Comparison of ENCODE assay signal across 17 cellular contexts in the genomic region with DNA sequence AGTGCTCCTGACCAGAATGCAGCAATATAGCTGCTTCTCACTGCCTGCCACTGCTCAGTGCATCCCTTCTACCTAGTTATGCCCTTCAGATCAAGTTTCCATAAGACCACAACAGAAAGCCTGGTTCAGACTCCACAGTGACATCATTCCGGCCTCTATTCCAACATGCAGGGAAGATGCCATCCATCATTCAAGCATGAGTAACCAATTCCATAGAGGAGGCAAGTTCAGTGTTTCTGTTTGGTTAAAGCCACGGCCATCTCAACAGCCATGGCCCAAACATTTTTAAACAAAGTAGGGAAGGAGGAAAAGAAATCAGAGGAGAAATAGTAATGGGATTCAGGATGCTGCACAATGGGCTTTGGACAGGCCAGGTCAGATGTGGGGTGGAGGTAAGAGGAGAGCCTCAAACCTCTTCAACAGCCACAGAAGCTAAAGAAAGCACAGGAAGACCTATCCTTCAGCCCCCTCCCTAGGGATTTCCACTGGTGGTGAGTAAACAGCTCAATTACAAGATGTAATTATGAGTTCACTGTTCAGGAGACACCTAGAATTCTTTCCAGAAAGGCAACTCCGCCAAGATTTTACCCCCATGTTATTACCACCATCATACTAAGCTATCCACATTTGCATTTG.
DNase-seq lines count a peak whose midpoint lies in the region; ATAC-seq, FAIRE-seq and TF ChIP-seq lines count a peak whose summit lies in the region.
"Had no signal": no experiment of that assay in that cellular context is flagged by ENCODE, and none has a peak within 500 bp of the region (broad histone marks: within the 10 kb centered on the region; RNA-seq: fewer than 3 reads in every experiment).

No MANE protein-coding gene starts in this region.

- H3K27ac ChIP-seq in SK-N-SH (ENCODE audit: low read depth in 2 of 2, low read length in 1 of 2): peak overlapping the region in 1 of 2 experiments; percentile 63; a peak in 2 of 4 replicates
- H3K27ac ChIP-seq: foreskin keratinocyte, PC-9 had no signal

- peaks cover 0 to 9% of the 10 kb centered on the region in 2 experiments; a peak in 1 of 4 replicates for H3K4me1 ChIP-seq in SK-N-SH (ENCODE audit: control insufficient read depth in 1 of 2, insufficient read depth in 2 of 2, low read depth in 1 of 2, low read length in 1 of 2)
- H3K4me1 ChIP-seq: foreskin keratinocyte had no signal

- FAIRE-seq in urothelium cell line (lab: Jason Lieb, UNC): no peak
- FAIRE-seq: A204.1 had no signal

- no peaks in the 10 kb centered on the region for H3K79me2 ChIP-seq in SK-N-SH (ENCODE audit: insufficient read depth)

- TF ChIP-seq EP300 in SK-N-SH (IDR thresholded peaks at IDR 0.05; ENCODE audit: borderline replicate concordance in 1 of 2, low read depth in 1 of 2, low read length in 1 of 2): peak in 1 of 2 experiments; percentile 40; a peak in 1 of 4 replicates

- H2AFZ ChIP-seq in SK-N-SH (ENCODE audit: low read depth): peak overlapping the region; percentile 57; the same call in 1 of the 2 replicates
- H2AFZ ChIP-seq: PC-9 had no signal

- TF ChIP-seq RAD21 in SK-N-SH (IDR thresholded peaks at IDR 0.05; ENCODE audit: low read length): no peak

- H3K27me3 Mint-ChIP-seq in activated naive CD8-positive, alpha-beta T cell treated with anti-CD3 and anti-CD28 coated beads, Interleukin-2, amount 10 ng/mL, durations not matched to agents 7 days and 5 days: peaks cover 4% of the 10 kb centered on the region
- H3K27me3 Mint-ChIP-seq in activated naive CD8-positive, alpha-beta T cell treated with anti-CD3 and anti-CD28 coated beads for 36 hours: no peaks in the 10 kb centered on the region
- H3K27me3 Mint-ChIP-seq: dendritic cell treated with granulocyte-macrophage colony-stimulating factor and Interleukin-4, amounts not matched to agents 40 ng/mL and 50 ng/mL, for 4 days had no signal

- no peak overlapping the region for H3K9ac ChIP-seq in SK-N-SH

- 17% methylated on average over 3 of the region's 3 CpGs for WGBS in SK-N-SH (ENCODE audit: low lambda C conversion rate)

- POLR2A ChIA-PET in activated naive CD8-positive, alpha-beta T cell treated with anti-CD3 and anti-CD28 coated beads, Interleukin-2, amount 10 ng/mL, durations not matched to agents 7 days and 5 days (lab: Charles Lee): no interaction called here
- POLR2A ChIA-PET in SK-N-SH (lab: Yijun Ruan, JAX): no interaction called here

- no peak for ATAC-seq in activated naive CD8-positive, alpha-beta T cell treated with anti-CD3 and anti-CD28 coated beads, Interleukin-2, amount 10 ng/mL, durations not matched to agents 7 days and 5 days (ENCODE audit: low read depth)
- no peak for ATAC-seq in GM19463 (IDR thresholded peaks at IDR 0.05; ENCODE audit: unreplicated experiment)
- ATAC-seq: foreskin keratinocyte; stimulated activated naive CD8-positive, alpha-beta T cell treated with anti-CD3 and anti-CD28 coated beads, Interleukin-15, amount 100 ng/mL, for 72 hours had no signal

- peaks cover 12% of the 10 kb centered on the region for H3F3A ChIP-seq in SK-N-SH (replicated peaks; ENCODE audit: insufficient read depth)

- H3K27ac Mint-ChIP-seq in activated naive CD8-positive, alpha-beta T cell treated with anti-CD3 and anti-CD28 coated beads, Interleukin-2, amount 10 ng/mL, durations not matched to agents 7 days and 5 days: peak overlapping the region; percentile 54
- H3K27ac Mint-ChIP-seq in activated naive CD8-positive, alpha-beta T cell treated with anti-CD3 and anti-CD28 coated beads for 36 hours: no peak overlapping the region
- H3K27ac Mint-ChIP-seq: dendritic cell treated with granulocyte-macrophage colony-stimulating factor and Interleukin-4, amounts not matched to agents 40 ng/mL and 50 ng/mL, for 4 days; stimulated activated naive CD8-positive, alpha-beta T cell treated with anti-CD3 and anti-CD28 coated beads, Interleukin-15, amount 100 ng/mL, for 72 hours had no signal

- no peaks in the 10 kb centered on the region for H3K27me3 ChIP-seq in SK-N-SH (ENCODE audit: insufficient read depth)
- H3K27me3 ChIP-seq: foreskin keratinocyte had no signal

- H3K9me3 Mint-ChIP-seq in activated naive CD8-positive, alpha-beta T cell treated with anti-CD3 and anti-CD28 coated beads, Interleukin-2, amount 10 ng/mL, durations not matched to agents 7 days and 5 days: no peaks in the 10 kb centered on the region
- H3K9me3 Mint-ChIP-seq in activated naive CD8-positive, alpha-beta T cell treated with anti-CD3 and anti-CD28 coated beads for 36 hours: peaks cover 3% of the 10 kb centered on the region
- H3K9me3 Mint-ChIP-seq: dendritic cell treated with granulocyte-macrophage colony-stimulating factor and Interleukin-4, amounts not matched to agents 40 ng/mL and 50 ng/mL, for 4 days had no signal

- no peaks in the 10 kb centered on the region for H3K36me3 Mint-ChIP-seq in activated naive CD8-positive, alpha-beta T cell treated with anti-CD3 and anti-CD28 coated beads, Interleukin-2, amount 10 ng/mL, durations not matched to agents 7 days and 5 days
- no peaks in the 10 kb centered on the region for H3K36me3 Mint-ChIP-seq in activated naive CD8-positive, alpha-beta T cell treated with anti-CD3 and anti-CD28 coated beads for 36 hours

- H3K9me2 ChIP-seq in SK-N-SH: no peaks in the 10 kb centered on the region

- no peak for DNase-seq in activated naive CD8-positive, alpha-beta T cell treated with anti-CD3 and anti-CD28 coated beads, Interleukin-2, amount 10 ng/mL, durations not matched to agents 7 days and 5 days
- DNase-seq in activated naive CD8-positive, alpha-beta T cell treated with anti-CD3 and anti-CD28 coated beads for 36 hours: no peak
- DNase-seq in SK-N-SH: no peak
- DNase-seq in fibroblast of peridontal ligament (ENCODE audit: extremely low read depth): peak; percentile 91
- no peak for DNase-seq in urothelium cell line (ENCODE audit: low spot score)
- no peak for DNase-seq in SIG-M5 treated with dmso at 0.1 percent for 504 hours (lab: John Stamatoyannopoulos, UW; ENCODE audit: unreplicated experiment)
- DNase-seq in germinal center (ENCODE audit: low spot score): no peak
- DNase-seq: activated CD4-positive, CD25-positive, alpha-beta regulatory T cell treated with anti-CD3 and anti-CD28 coated beads, Interleukin-2, amount 50 U/mL, for 72 hours; DMS153; mesendoderm; PC-9; stimulated activated naive CD8-positive, alpha-beta T cell treated with anti-CD3 and anti-CD28 coated beads, Interleukin-15, amount 100 ng/mL, for 72 hours; T-helper 1 cell had no signal

- H3K36me3 ChIP-seq in SK-N-SH (replicated peaks in 1 of 2; ENCODE audit: control insufficient read depth in 1 of 2, insufficient read depth in 2 of 2, low read length in 1 of 2): no peaks in the 10 kb centered on the region

- no peaks in the 10 kb centered on the region for H4K20me1 ChIP-seq in SK-N-SH (ENCODE audit: insufficient read depth)

- H3K4me1 Mint-ChIP-seq in activated naive CD8-positive, alpha-beta T cell treated with anti-CD3 and anti-CD28 coated beads, Interleukin-2, amount 10 ng/mL, durations not matched to agents 7 days and 5 days: peaks cover 1% of the 10 kb centered on the region
- H3K4me1 Mint-ChIP-seq in activated naive CD8-positive, alpha-beta T cell treated with anti-CD3 and anti-CD28 coated beads for 36 hours: peaks cover 14% of the 10 kb centered on the region

- no peak overlapping the region for H3K4me3 ChIP-seq in SK-N-SH (ENCODE audit: low read depth in 2 of 2, low read length in 1 of 2)
- H3K4me3 ChIP-seq: PC-9 had no signal

- H3K9me3 ChIP-seq in SK-N-SH: no peaks in the 10 kb centered on the region

- no peak overlapping the region for H3K4me3 Mint-ChIP-seq in activated naive CD8-positive, alpha-beta T cell treated with anti-CD3 and anti-CD28 coated beads, Interleukin-2, amount 10 ng/mL, durations not matched to agents 7 days and 5 days
- H3K4me3 Mint-ChIP-seq in activated naive CD8-positive, alpha-beta T cell treated with anti-CD3 and anti-CD28 coated beads for 36 hours: no peak overlapping the region
- H3K4me3 Mint-ChIP-seq: dendritic cell treated with granulocyte-macrophage colony-stimulating factor and Interleukin-4, amounts not matched to agents 40 ng/mL and 50 ng/mL, for 4 days; stimulated activated naive CD8-positive, alpha-beta T cell treated with anti-CD3 and anti-CD28 coated beads, Interleukin-15, amount 100 ng/mL, for 72 hours had no signal

- CTCF ChIA-PET in SK-N-SH (lab: Yijun Ruan, JAX): no interaction called here

- peak overlapping the region; percentile 20 for H3K4me2 ChIP-seq in SK-N-SH
- H3K4me2 ChIP-seq: PC-9 had no signal

- no peak for TF ChIP-seq CTCF in SK-N-SH (IDR thresholded peaks at IDR 0.05)

TF ChIP-seq in SK-N-SH, 30 proteins besides CTCF, POLR2A, EP300 and RAD21 (continues in another document):
- TF ChIP-seq TCF12 (IDR thresholded peaks at IDR 0.05) (peak; percentile 29; the same call in 1 of the 2 replicates), GABPA (IDR thresholded peaks at IDR 0.05; ENCODE audit: low read depth) (no peak), NFIC (IDR thresholded peaks at IDR 0.05; ENCODE audit: borderline replicate concordance) (no peak), MXI1 (IDR thresholded peaks at IDR 0.05; ENCODE audit: low read depth, low read length) (no peak), FOXM1 (IDR thresholded peaks at IDR 0.05; ENCODE audit: low read depth) (no peak), FOXJ3 (CRISPR knock-in tag; IDR thresholded peaks at IDR 0.05) (no peak), RCOR1 (IDR thresholded peaks at IDR 0.05; ENCODE audit: low read length) (no peak), ELF1 (IDR thresholded peaks at IDR 0.05) (no peak), JUND (IDR thresholded peaks at IDR 0.05) (peak; percentile 61), SMC3 (IDR thresholded peaks at IDR 0.05; ENCODE audit: low read depth, low read length) (no peak), FOSL2 (IDR thresholded peaks at IDR 0.05; ENCODE audit: borderline replicate concordance, low read depth) (peak; percentile 37; the same call in 1 of the 2 replicates)
- TF ChIP-seq, protein P1, sequence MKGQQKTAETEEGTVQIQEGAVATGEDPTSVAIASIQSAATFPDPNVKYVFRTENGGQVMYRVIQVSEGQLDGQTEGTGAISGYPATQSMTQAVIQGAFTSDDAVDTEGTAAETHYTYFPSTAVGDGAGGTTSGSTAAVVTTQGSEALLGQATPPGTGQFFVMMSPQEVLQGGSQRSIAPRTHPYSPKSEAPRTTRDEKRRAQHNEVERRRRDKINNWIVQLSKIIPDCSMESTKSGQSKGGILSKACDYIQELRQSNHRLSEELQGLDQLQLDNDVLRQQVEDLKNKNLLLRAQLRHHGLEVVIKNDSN (IDR thresholded peaks at IDR 0.05; ENCODE audit: borderline replicate concordance, low read depth): no peak
- TF ChIP-seq, protein P2, sequence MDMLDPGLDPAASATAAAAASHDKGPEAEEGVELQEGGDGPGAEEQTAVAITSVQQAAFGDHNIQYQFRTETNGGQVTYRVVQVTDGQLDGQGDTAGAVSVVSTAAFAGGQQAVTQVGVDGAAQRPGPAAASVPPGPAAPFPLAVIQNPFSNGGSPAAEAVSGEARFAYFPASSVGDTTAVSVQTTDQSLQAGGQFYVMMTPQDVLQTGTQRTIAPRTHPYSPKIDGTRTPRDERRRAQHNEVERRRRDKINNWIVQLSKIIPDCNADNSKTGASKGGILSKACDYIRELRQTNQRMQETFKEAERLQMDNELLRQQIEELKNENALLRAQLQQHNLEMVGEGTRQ (IDR thresholded peaks at IDR 0.05; ENCODE audit: borderline replicate concordance, low read depth, low read length): no peak
